ENCODE assay signal across 8 cellular contexts in genomic region chr2:25342372-25343186, GRCh38. TPM values are rescaled to one million over a fixed set of nuclear protein-coding genes. Genes with fewer than 3 reads are reported as not detected.
A peak's percentile ranks its signal among the peaks of the same experiment; 100 is the strongest.
DNase-seq lines count a peak whose midpoint lies in the region; ATAC-seq and TF ChIP-seq lines count a peak whose summit lies in the region.

No MANE protein-coding gene starts in this region.

- POLR2A ChIA-PET in BJ (lab: Charles Lee) = no interaction called here
- POLR2A ChIA-PET in activated CD8-positive, alpha-beta T cell treated with anti-CD3 and anti-CD28 coated beads, Interleukin-2, amount 10 ng/mL, durations not matched to agents 7 days and 5 days (lab: Charles Lee) = interaction anchor here (0.6 to 1.7 kb wide), 4 partner anchors 20 to 215 kb away, joined by 3 to 14 read pairs (median 4); no protein-coding TSS in a partner anchor

- ATAC-seq in HG03432 (IDR thresholded peaks at IDR 0.05; ENCODE audit: unreplicated experiment) (peak; percentile 82), lower lobe of right lung (peak; percentile 93 to 95)
- peak; percentile 87 for ATAC-seq in activated CD8-positive, alpha-beta T cell treated with anti-CD3 and anti-CD28 coated beads, Interleukin-2, amount 10 ng/mL, durations not matched to agents 7 days and 5 days

- H3K27me3 Mint-ChIP-seq in activated CD8-positive, alpha-beta T cell treated with anti-CD3 and anti-CD28 coated beads, Interleukin-2, amount 10 ng/mL, durations not matched to agents 7 days and 5 days (ENCODE audit: low read depth) = no peaks in the 10 kb centered on the region

- DNase-seq in BJ (ENCODE audit: low read depth) (no peak), GM19238 (ENCODE audit: insufficient read length, low spot score) (peak; percentile 91), NCI-H748 (lab: John Stamatoyannopoulos, UW; ENCODE audit: unreplicated experiment) (peak; percentile 87), lower lobe of right lung (peak; percentile 87)
- peak; percentile 89 for DNase-seq in activated CD8-positive, alpha-beta T cell treated with anti-CD3 and anti-CD28 coated beads, Interleukin-2, amount 10 ng/mL, durations not matched to agents 7 days and 5 days
- peak; percentile 74 for DNase-seq in effector CD4-positive, alpha-beta T cell
- DNase-seq in stimulated activated CD4-positive, alpha-beta T cell treated with anti-CD3 and anti-CD28 coated beads, Interleukin-4, amount 100 ng/mL, for 48 hours (ENCODE audit: low read depth in 2 of 2) = peak; percentile 67 to 78

- peaks cover 34% of the 10 kb centered on the region for H3K4me1 ChIP-seq in lower lobe of right lung

- H3K36me3 ChIP-seq in BJ (ENCODE audit: control insufficient read depth, insufficient read depth, low read length) (no peaks in the 10 kb centered on the region), lower lobe of right lung (no peaks in the 10 kb centered on the region)

- H3K27ac Mint-ChIP-seq in activated CD8-positive, alpha-beta T cell treated with anti-CD3 and anti-CD28 coated beads, Interleukin-2, amount 10 ng/mL, durations not matched to agents 7 days and 5 days = peak overlapping the region; percentile 89

- CTCF ChIA-PET in BJ (lab: Yijun Ruan, JAX) = interaction anchor here (0.6 to 1.7 kb wide), 12 partner anchors 8 to 888 kb away, joined by 3 to 9 read pairs (median 3); no protein-coding TSS in a partner anchor
- CTCF ChIA-PET in activated CD8-positive, alpha-beta T cell treated with anti-CD3 and anti-CD28 coated beads, Interleukin-2, amount 10 ng/mL, durations not matched to agents 7 days and 5 days (lab: Charles Lee) = interaction anchor here (0.6 to 2.3 kb wide), 11 partner anchors 9 to 731 kb away, joined by 3 to 25 read pairs (median 4); no protein-coding TSS in a partner anchor

- H3K4me1 Mint-ChIP-seq in activated CD8-positive, alpha-beta T cell treated with anti-CD3 and anti-CD28 coated beads, Interleukin-2, amount 10 ng/mL, durations not matched to agents 7 days and 5 days (ENCODE audit: low read depth) = peaks cover 33% of the 10 kb centered on the region

- peak overlapping the region; percentile 75 for H3K4me3 ChIP-seq in BJ (ENCODE audit: low read depth, low read length)
- peak overlapping the region; percentile 75 for H3K4me3 ChIP-seq in lower lobe of right lung

- peak; percentile 93 for TF ChIP-seq CTCF in BJ (IDR thresholded peaks at IDR 0.05; ENCODE audit: insufficient read depth, low read depth, low read length)
- peak; percentile 97 for TF ChIP-seq CTCF in lower lobe of right lung (IDR thresholded peaks at IDR 0.05)

- intact Hi-C loops in lower lobe of right lung (cut with DNase I) = no loop called here

- peaks cover 5% of the 10 kb centered on the region for H3K36me3 Mint-ChIP-seq in activated CD8-positive, alpha-beta T cell treated with anti-CD3 and anti-CD28 coated beads, Interleukin-2, amount 10 ng/mL, durations not matched to agents 7 days and 5 days (ENCODE audit: low read depth)

- no peaks in the 10 kb centered on the region for H3K9me3 Mint-ChIP-seq in activated CD8-positive, alpha-beta T cell treated with anti-CD3 and anti-CD28 coated beads, Interleukin-2, amount 10 ng/mL, durations not matched to agents 7 days and 5 days (ENCODE audit: insufficient read depth)

- H3K9me3 ChIP-seq in lower lobe of right lung = no peaks in the 10 kb centered on the region

- H3K27me3 ChIP-seq in BJ (ENCODE audit: control insufficient read depth, insufficient read depth, low read length) = no peaks in the 10 kb centered on the region
- H3K27me3 ChIP-seq in lower lobe of right lung (ENCODE audit: low read depth) = no peaks in the 10 kb centered on the region

- no peak overlapping the region for H3K27ac ChIP-seq in lower lobe of right lung

- peak overlapping the region; percentile 79 for H3K4me3 Mint-ChIP-seq in activated CD8-positive, alpha-beta T cell treated with anti-CD3 and anti-CD28 coated beads, Interleukin-2, amount 10 ng/mL, durations not matched to agents 7 days and 5 days

RNA-seq across cellular contexts. Expression of gene DNMT3A, which starts 0.9 kb away (rescaled TPM):
- polyA plus RNA-seq in BJ (2011; rRNA removed) = 2.6 and 3.0 TPM in 2 replicates
- 7.9 and 11.0 TPM in 2 replicates for polyA minus RNA-seq in BJ (2011; rRNA and poly(A)+ RNA removed)
- total RNA-seq in activated CD8-positive, alpha-beta T cell treated with anti-CD3 and anti-CD28 coated beads, Interleukin-2, amount 10 ng/mL, durations not matched to agents 7 days and 5 days = 10 to 100 TPM; 76.4 to 79.8 TPM
- total RNA-seq in lower lobe of right lung = 35.6 TPM
